Comparison of ENCODE assay signal across 1 cellular context in the genomic region with DNA sequence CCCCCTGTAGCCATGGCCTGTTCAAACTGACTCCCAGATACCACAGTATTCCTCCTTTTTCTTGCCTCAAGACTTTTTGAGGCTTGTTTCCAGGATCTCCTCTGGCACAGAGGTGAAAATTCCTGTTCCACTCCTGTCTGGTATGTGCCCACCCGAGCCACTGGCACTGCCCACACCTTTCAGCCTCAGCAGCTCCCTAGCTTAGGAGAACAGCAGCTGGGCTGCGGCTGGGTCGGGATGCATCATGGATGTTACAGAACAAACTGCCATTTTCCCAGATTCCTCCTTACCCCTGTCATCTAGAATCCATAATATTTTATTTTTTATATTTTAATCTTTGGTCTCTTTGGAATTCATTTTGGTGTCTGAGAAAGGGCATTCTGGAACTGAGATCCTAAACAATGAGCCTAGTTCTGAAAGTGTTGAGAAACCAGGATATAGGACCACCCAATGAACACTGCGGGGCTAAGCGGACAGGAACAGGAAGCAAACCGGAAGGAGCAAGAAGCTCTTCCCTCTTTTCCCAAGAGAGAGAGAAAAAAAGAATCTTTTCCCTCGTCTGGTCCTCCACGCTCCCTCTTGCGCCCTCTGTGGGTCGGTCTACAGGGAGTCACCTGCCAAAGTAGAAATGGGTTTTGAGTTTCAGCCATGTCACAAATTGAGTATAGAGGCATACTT.
TF ChIP-seq lines count a peak whose summit lies in the region.

No MANE protein-coding gene starts in this region.

TF ChIP-seq in K562, 482 proteins besides CTCF, POLR2A, EP300 and RAD21 (continued from another document and continues in another):
- TF ChIP-seq, protein P1, sequence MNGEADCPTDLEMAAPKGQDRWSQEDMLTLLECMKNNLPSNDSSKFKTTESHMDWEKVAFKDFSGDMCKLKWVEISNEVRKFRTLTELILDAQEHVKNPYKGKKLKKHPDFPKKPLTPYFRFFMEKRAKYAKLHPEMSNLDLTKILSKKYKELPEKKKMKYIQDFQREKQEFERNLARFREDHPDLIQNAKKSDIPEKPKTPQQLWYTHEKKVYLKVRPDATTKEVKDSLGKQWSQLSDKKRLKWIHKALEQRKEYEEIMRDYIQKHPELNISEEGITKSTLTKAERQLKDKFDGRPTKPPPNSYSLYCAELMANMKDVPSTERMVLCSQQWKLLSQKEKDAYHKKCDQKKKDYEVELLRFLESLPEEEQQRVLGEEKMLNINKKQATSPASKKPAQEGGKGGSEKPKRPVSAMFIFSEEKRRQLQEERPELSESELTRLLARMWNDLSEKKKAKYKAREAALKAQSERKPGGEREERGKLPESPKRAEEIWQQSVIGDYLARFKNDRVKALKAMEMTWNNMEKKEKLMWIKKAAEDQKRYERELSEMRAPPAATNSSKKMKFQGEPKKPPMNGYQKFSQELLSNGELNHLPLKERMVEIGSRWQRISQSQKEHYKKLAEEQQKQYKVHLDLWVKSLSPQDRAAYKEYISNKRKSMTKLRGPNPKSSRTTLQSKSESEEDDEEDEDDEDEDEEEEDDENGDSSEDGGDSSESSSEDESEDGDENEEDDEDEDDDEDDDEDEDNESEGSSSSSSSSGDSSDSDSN (IDR thresholded peaks at IDR 0.05; ENCODE audit: borderline replicate concordance in 1 of 2, low read depth in 2 of 2, low read length in 2 of 2): no peak
- TF ChIP-seq PHF21A (IDR thresholded peaks at IDR 0.05; ENCODE audit: borderline replicate concordance, low read depth) (0 out of 2 replicates have a peak, but pooled peaks have one; percentile 30), ZNF431 (CRISPR knock-in tag; IDR thresholded peaks at IDR 0.05) (no peak), SNRNP70 (optimal IDR thresholded peaks at IDR 0.05; ENCODE audit: low read depth, low read length) (no peak), ZNF197 (CRISPR knock-in tag; IDR thresholded peaks at IDR 0.05; ENCODE audit: low read depth) (no peak), RUNX1 (IDR thresholded peaks at IDR 0.05; ENCODE audit: low read depth) (no peak), PHF8 (IDR thresholded peaks at IDR 0.05; ENCODE audit: borderline replicate concordance, low read length) (no peak), HNRNPUL1 (IDR thresholded peaks at IDR 0.05; ENCODE audit: low read length) (no peak), HDAC3 (IDR thresholded peaks at IDR 0.05; ENCODE audit: borderline replicate concordance, partially characterized antibody) (no peak), GTF2F1 (IDR thresholded peaks at IDR 0.05; ENCODE audit: low read depth, low read length) (no peak), DACH1 (IDR thresholded peaks at IDR 0.05; ENCODE audit: partially characterized antibody) (no peak), KDM1A (IDR thresholded peaks at IDR 0.05) (no peak), RBM14 (IDR thresholded peaks at IDR 0.05; ENCODE audit: borderline replicate concordance, insufficient read depth, low read depth, low read length) (no peak), FOXJ2 (tag; IDR thresholded peaks at IDR 0.05) (no peak), CBFA2T2 (conservative IDR thresholded peaks at IDR 0.05) (no peak), MEF2A (IDR thresholded peaks at IDR 0.05; ENCODE audit: control insufficient read depth, low read depth, low read length) (no peak), NFYB (IDR thresholded peaks at IDR 0.05; ENCODE audit: extremely low read depth, insufficient read length) (no peak), CREM (IDR thresholded peaks at IDR 0.05; ENCODE audit: low read depth) (no peak), BRD4 (IDR thresholded peaks at IDR 0.05) (no peak), BRD9 (IDR thresholded peaks at IDR 0.05; ENCODE audit: low read depth, partially characterized antibody) (peak; percentile 36), HMGN3 (IDR thresholded peaks at IDR 0.05; ENCODE audit: borderline replicate concordance, extremely low read depth, insufficient read length, low read depth, low read length) (no peak), KHSRP (IDR thresholded peaks at IDR 0.05) (no peak), NBN (IDR thresholded peaks at IDR 0.05; ENCODE audit: low read depth) (peak; percentile 46; the same call in 1 of the 2 replicates), ZSCAN29 (IDR thresholded peaks at IDR 0.05) (no peak), ARHGAP35 (IDR thresholded peaks at IDR 0.05; ENCODE audit: partially characterized antibody) (no peak), EHMT2 (IDR thresholded peaks at IDR 0.05) (peak; percentile 65), ZNF384 (IDR thresholded peaks at IDR 0.05; ENCODE audit: low read depth, low read length) (peak; percentile 76), YY1 (IDR thresholded peaks at IDR 0.05; ENCODE audit: borderline replicate concordance in 1 of 3, control insufficient read depth in 1 of 3, extremely low read depth in 1 of 3, insufficient read depth in 3 of 3, insufficient read length in 1 of 3, insufficient replicate concordance in 2 of 3, low read depth in 1 of 3, low read length in 2 of 3) (peak in 1 of 3 experiments; percentile 38), ZNF143 (CRISPR knock-in tag; IDR thresholded peaks at IDR 0.05) (no peak), SMARCA5 (IDR thresholded peaks at IDR 0.05) (no peak)
- TF ChIP-seq, protein P2, sequence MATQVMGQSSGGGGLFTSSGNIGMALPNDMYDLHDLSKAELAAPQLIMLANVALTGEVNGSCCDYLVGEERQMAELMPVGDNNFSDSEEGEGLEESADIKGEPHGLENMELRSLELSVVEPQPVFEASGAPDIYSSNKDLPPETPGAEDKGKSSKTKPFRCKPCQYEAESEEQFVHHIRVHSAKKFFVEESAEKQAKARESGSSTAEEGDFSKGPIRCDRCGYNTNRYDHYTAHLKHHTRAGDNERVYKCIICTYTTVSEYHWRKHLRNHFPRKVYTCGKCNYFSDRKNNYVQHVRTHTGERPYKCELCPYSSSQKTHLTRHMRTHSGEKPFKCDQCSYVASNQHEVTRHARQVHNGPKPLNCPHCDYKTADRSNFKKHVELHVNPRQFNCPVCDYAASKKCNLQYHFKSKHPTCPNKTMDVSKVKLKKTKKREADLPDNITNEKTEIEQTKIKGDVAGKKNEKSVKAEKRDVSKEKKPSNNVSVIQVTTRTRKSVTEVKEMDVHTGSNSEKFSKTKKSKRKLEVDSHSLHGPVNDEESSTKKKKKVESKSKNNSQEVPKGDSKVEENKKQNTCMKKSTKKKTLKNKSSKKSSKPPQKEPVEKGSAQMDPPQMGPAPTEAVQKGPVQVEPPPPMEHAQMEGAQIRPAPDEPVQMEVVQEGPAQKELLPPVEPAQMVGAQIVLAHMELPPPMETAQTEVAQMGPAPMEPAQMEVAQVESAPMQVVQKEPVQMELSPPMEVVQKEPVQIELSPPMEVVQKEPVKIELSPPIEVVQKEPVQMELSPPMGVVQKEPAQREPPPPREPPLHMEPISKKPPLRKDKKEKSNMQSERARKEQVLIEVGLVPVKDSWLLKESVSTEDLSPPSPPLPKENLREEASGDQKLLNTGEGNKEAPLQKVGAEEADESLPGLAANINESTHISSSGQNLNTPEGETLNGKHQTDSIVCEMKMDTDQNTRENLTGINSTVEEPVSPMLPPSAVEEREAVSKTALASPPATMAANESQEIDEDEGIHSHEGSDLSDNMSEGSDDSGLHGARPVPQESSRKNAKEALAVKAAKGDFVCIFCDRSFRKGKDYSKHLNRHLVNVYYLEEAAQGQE (CRISPR knock-in tag; IDR thresholded peaks at IDR 0.05; ENCODE audit: low read depth): no peak
- TF ChIP-seq, protein P3, sequence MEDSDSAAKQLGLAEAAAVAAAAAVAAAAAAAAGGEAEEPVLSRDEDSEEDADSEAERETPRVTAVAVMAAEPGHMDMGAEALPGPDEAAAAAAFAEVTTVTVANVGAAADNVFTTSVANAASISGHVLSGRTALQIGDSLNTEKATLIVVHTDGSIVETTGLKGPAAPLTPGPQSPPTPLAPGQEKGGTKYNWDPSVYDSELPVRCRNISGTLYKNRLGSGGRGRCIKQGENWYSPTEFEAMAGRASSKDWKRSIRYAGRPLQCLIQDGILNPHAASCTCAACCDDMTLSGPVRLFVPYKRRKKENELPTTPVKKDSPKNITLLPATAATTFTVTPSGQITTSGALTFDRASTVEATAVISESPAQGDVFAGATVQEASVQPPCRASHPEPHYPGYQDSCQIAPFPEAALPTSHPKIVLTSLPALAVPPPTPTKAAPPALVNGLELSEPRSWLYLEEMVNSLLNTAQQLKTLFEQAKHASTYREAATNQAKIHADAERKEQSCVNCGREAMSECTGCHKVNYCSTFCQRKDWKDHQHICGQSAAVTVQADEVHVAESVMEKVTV (CRISPR knock-in tag; IDR thresholded peaks at IDR 0.05): peak; percentile 45; the same call in 1 of the 2 replicates
- TF ChIP-seq, protein P4, sequence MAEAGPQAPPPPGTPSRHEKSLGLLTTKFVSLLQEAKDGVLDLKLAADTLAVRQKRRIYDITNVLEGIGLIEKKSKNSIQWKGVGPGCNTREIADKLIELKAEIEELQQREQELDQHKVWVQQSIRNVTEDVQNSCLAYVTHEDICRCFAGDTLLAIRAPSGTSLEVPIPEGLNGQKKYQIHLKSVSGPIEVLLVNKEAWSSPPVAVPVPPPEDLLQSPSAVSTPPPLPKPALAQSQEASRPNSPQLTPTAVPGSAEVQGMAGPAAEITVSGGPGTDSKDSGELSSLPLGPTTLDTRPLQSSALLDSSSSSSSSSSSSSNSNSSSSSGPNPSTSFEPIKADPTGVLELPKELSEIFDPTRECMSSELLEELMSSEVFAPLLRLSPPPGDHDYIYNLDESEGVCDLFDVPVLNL (CRISPR knock-in tag; IDR thresholded peaks at IDR 0.05; ENCODE audit: low read depth): no peak
- TF ChIP-seq, protein P5, sequence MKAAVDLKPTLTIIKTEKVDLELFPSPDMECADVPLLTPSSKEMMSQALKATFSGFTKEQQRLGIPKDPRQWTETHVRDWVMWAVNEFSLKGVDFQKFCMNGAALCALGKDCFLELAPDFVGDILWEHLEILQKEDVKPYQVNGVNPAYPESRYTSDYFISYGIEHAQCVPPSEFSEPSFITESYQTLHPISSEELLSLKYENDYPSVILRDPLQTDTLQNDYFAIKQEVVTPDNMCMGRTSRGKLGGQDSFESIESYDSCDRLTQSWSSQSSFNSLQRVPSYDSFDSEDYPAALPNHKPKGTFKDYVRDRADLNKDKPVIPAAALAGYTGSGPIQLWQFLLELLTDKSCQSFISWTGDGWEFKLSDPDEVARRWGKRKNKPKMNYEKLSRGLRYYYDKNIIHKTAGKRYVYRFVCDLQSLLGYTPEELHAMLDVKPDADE (conservative IDR thresholded peaks at IDR 0.05; ENCODE audit: control insufficient read depth, low read depth, low read length): no peak
- TF ChIP-seq, protein P6, sequence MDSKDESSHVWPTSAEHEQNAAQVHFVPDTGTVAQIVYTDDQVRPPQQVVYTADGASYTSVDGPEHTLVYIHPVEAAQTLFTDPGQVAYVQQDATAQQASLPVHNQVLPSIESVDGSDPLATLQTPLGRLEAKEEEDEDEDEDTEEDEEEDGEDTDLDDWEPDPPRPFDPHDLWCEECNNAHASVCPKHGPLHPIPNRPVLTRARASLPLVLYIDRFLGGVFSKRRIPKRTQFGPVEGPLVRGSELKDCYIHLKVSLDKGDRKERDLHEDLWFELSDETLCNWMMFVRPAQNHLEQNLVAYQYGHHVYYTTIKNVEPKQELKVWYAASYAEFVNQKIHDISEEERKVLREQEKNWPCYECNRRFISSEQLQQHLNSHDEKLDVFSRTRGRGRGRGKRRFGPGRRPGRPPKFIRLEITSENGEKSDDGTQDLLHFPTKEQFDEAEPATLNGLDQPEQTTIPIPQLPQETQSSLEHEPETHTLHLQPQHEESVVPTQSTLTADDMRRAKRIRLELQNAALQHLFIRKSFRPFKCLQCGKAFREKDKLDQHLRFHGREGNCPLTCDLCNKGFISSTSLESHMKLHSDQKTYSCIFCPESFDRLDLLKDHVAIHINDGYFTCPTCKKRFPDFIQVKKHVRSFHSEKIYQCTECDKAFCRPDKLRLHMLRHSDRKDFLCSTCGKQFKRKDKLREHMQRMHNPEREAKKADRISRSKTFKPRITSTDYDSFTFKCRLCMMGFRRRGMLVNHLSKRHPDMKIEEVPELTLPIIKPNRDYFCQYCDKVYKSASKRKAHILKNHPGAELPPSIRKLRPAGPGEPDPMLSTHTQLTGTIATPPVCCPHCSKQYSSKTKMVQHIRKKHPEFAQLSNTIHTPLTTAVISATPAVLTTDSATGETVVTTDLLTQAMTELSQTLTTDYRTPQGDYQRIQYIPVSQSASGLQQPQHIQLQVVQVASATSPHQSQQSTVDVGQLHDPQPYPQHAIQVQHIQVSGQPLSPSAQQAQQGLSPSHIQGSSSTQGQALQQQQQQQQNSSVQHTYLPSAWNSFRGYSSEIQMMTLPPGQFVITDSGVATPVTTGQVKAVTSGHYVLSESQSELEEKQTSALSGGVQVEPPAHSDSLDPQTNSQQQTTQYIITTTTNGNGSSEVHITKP (IDR thresholded peaks at IDR 0.05; ENCODE audit: partially characterized antibody): no peak
- TF ChIP-seq, protein P7, sequence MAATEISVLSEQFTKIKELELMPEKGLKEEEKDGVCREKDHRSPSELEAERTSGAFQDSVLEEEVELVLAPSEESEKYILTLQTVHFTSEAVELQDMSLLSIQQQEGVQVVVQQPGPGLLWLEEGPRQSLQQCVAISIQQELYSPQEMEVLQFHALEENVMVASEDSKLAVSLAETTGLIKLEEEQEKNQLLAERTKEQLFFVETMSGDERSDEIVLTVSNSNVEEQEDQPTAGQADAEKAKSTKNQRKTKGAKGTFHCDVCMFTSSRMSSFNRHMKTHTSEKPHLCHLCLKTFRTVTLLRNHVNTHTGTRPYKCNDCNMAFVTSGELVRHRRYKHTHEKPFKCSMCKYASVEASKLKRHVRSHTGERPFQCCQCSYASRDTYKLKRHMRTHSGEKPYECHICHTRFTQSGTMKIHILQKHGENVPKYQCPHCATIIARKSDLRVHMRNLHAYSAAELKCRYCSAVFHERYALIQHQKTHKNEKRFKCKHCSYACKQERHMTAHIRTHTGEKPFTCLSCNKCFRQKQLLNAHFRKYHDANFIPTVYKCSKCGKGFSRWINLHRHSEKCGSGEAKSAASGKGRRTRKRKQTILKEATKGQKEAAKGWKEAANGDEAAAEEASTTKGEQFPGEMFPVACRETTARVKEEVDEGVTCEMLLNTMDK (IDR thresholded peaks at IDR 0.05; ENCODE audit: borderline replicate concordance, insufficient read depth, low read depth, low read length, poor library complexity, severe bottlenecking): peak; percentile 10
- TF ChIP-seq, protein P8, sequence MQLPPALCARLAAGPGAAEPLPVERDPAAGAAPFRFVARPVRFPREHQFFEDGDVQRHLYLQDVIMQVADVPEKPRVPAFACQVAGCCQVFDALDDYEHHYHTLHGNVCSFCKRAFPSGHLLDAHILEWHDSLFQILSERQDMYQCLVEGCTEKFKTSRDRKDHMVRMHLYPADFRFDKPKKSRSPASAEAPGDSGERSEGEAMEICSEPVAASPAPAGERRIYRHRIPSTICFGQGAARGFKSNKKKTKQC (CRISPR knock-in tag; IDR thresholded peaks at IDR 0.05): no peak
- TF ChIP-seq, protein P9, sequence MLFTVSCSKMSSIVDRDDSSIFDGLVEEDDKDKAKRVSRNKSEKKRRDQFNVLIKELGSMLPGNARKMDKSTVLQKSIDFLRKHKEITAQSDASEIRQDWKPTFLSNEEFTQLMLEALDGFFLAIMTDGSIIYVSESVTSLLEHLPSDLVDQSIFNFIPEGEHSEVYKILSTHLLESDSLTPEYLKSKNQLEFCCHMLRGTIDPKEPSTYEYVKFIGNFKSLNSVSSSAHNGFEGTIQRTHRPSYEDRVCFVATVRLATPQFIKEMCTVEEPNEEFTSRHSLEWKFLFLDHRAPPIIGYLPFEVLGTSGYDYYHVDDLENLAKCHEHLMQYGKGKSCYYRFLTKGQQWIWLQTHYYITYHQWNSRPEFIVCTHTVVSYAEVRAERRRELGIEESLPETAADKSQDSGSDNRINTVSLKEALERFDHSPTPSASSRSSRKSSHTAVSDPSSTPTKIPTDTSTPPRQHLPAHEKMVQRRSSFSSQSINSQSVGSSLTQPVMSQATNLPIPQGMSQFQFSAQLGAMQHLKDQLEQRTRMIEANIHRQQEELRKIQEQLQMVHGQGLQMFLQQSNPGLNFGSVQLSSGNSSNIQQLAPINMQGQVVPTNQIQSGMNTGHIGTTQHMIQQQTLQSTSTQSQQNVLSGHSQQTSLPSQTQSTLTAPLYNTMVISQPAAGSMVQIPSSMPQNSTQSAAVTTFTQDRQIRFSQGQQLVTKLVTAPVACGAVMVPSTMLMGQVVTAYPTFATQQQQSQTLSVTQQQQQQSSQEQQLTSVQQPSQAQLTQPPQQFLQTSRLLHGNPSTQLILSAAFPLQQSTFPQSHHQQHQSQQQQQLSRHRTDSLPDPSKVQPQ (CRISPR knock-in tag; IDR thresholded peaks at IDR 0.05; ENCODE audit: borderline replicate concordance): no peak
